31 cellular contexts compared by ENCODE assay signal in genomic region chr16:78633551-78633950, GRCh38.
"Had no signal": no experiment of that assay in that cellular context is flagged by ENCODE, and none has a peak within 500 bp of the region (broad histone marks: within the 10 kb centered on the region; RNA-seq: fewer than 3 reads in every experiment).

No MANE protein-coding gene starts in this region.

- H3K27ac ChIP-seq: SK-N-MC had no signal

- H3K4me3 ChIP-seq: SK-N-MC had no signal

- FAIRE-seq: TTC549 had no signal

- ATAC-seq: activated T-helper 17 cell treated with anti-CD3 and anti-CD28 coated beads, Interleukin-2, amount 50 U/mL, for 72 hours; Panc1; Right ventricle myocardium inferior; T-cell had no signal

- DNase-seq: activated CD4-positive, alpha-beta memory T cell treated with anti-CD3 and anti-CD28 coated beads for 36 hours; activated CD4-positive, alpha-beta T cell treated with anti-CD3 and anti-CD28 coated beads, Interleukin-2, amount 10 ng/mL, durations not matched to agents 7 days and 5 days; activated CD4-positive, CD25-positive, alpha-beta regulatory T cell; activated CD8-positive, alpha-beta memory T cell treated with anti-CD3 and anti-CD28 coated beads for 24 hours; activated gamma-delta T cell; activated naive CD4-positive, alpha-beta T cell treated with anti-CD3 and anti-CD28 coated beads for 36 hours; activated T-cell treated with anti-CD3 and anti-CD28 coated beads for 4 hours; activated T-cell treated with anti-CD3 and anti-CD28 coated beads, Interleukin-2, amount 50 U/mL, for 48 hours; amygdala; cerebellar nuclear complex; MV-4-11; NCI-H1092 treated with DMSO at 0.1 percent for 48 hours; NCI-H1417 treated with DMSO at 0.1 percent for 48 hours; NCI-H1694; NCI-H2029; NCI-H2107; NCI-H345; NCI-H510A; NCI-H526 treated with DMSO at 0.1 percent for 48 hours; NCI-H82; NK-92 treated with Interleukin-12 subunit alpha and Interleukin-12 subunit beta, amount 100 ng/mL, for 24 hours; OCI-M1; RPMI8226; T-cell; T-helper 2 cell; T1000 had no signal
